14 cellular contexts compared by ENCODE assay signal in the genomic region with DNA sequence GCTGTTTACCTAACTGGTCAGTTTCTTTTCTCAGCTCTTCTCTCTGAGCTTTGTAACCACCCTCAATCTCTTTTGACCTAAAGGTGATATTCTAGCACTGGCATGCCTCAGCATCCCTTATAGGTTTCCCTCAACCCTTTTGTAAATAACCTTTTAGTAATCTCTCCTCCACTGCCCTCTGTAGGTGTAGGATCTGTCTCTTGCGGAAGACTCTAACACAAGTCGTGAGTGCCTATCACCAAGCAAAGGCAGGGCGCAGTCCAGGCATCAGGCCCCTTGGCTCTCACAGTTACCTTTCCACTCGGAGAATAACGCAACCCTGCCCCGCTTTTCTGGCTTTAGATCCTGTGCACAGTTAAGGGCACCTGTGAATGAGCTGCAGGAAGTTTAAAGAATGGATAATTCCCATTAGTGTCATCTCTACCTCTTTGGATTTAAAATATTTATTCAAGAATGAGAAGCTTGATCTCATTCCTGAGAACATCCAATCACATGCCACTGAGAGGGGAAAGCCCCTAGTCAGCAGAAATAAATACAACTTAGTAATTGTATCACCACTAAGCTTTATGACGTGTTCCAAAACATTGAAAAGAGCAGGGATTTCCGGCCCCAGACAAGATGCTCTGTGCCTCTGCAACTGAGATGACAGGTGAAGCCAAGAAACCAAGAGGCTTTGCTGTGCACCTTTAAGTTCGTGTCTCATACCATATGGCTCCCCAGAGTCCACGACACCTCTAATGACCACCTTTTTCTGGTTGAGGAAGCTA. TPM values are rescaled to one million over a fixed set of nuclear protein-coding genes. Genes with fewer than 3 reads are reported as not detected.
DNase-seq lines count a peak whose midpoint lies in the region; ATAC-seq and FAIRE-seq lines count a peak whose summit lies in the region.
"Had no signal": no experiment of that assay in that cellular context is flagged by ENCODE, and none has a peak within 500 bp of the region (broad histone marks: within the 10 kb centered on the region; RNA-seq: fewer than 3 reads in every experiment).

No MANE protein-coding gene starts in this region.

- no peaks in the 10 kb centered on the region for H3K36me3 Mint-ChIP-seq in activated naive CD4-positive, alpha-beta T cell treated with anti-CD3 and anti-CD28 coated beads for 36 hours (ENCODE audit: low read depth)
- H3K36me3 Mint-ChIP-seq: stimulated activated naive B cell treated with anti-CD40 and anti-IgM and Interleukin-4, amounts not matched to agents 10 μg/mL and 1 μg/mL and 100 μg/mL, for 72 hours had no signal

- intact Hi-C loops in activated naive CD4-positive, alpha-beta T cell treated with anti-CD3 and anti-CD28 coated beads for 36 hours (cut with micrococcal nuclease): no loop called here
- intact Hi-C loops in cardiac septum (cut with DNase I): no loop called here

- no peaks in the 10 kb centered on the region for H3K27me3 Mint-ChIP-seq in activated naive CD4-positive, alpha-beta T cell treated with anti-CD3 and anti-CD28 coated beads for 36 hours (ENCODE audit: low read depth)
- H3K27me3 Mint-ChIP-seq: stimulated activated naive B cell treated with anti-CD40 and anti-IgM and Interleukin-4, amounts not matched to agents 10 μg/mL and 1 μg/mL and 100 μg/mL, for 72 hours had no signal

- DNase-seq in activated naive CD4-positive, alpha-beta T cell treated with anti-CD3 and anti-CD28 coated beads for 36 hours: peak; percentile 34
- DNase-seq in activated naive CD4-positive, alpha-beta T cell treated with anti-CD3 and anti-CD28 coated beads, Interleukin-2, amount 50 U/mL, for 16 hours: no peak
- DNase-seq in activated CD4-positive, alpha-beta T cell treated with anti-CD3 and anti-CD28 coated beads, Interleukin-2, amount 50 U/mL, for 48 hours: peak; percentile 14 to 35
- DNase-seq in stimulated activated naive CD4-positive, alpha-beta T cell treated with Interleukin-2 at 50 U/mL for 16 hours (lab: John Stamatoyannopoulos, UW): peak; percentile 8
- DNase-seq in NCI-H1105 (lab: John Stamatoyannopoulos, UW) (no peak), RCC 7860 (ENCODE audit: low spot score) (no peak), cardiac septum (ENCODE audit: low spot score) (no peak)
- DNase-seq: amygdala; DND-41; mucosa of descending colon; psoas muscle; stimulated activated naive B cell treated with anti-CD40 and anti-IgM and Interleukin-4, amounts not matched to agents 10 μg/mL and 1 μg/mL and 100 μg/mL, for 72 hours had no signal

- H3K4me3 Mint-ChIP-seq in activated naive CD4-positive, alpha-beta T cell treated with anti-CD3 and anti-CD28 coated beads for 36 hours: no peak overlapping the region
- H3K4me3 Mint-ChIP-seq: stimulated activated naive B cell treated with anti-CD40 and anti-IgM and Interleukin-4, amounts not matched to agents 10 μg/mL and 1 μg/mL and 100 μg/mL, for 72 hours had no signal

- FAIRE-seq in RCC 7860 (lab: Jason Lieb, UNC): no peak

- H3K4me1 Mint-ChIP-seq in activated naive CD4-positive, alpha-beta T cell treated with anti-CD3 and anti-CD28 coated beads for 36 hours (ENCODE audit: low read depth): peaks cover 15% of the 10 kb centered on the region

- ATAC-seq in HG02885 (IDR thresholded peaks at IDR 0.05; ENCODE audit: poor library complexity, unreplicated experiment): peak; percentile 41
- ATAC-seq: mucosa of descending colon, psoas muscle had no signal

- no peaks in the 10 kb centered on the region for H3K9me3 Mint-ChIP-seq in activated naive CD4-positive, alpha-beta T cell treated with anti-CD3 and anti-CD28 coated beads for 36 hours
- H3K9me3 Mint-ChIP-seq: stimulated activated naive B cell treated with anti-CD40 and anti-IgM and Interleukin-4, amounts not matched to agents 10 μg/mL and 1 μg/mL and 100 μg/mL, for 72 hours had no signal

- CTCF ChIA-PET in activated naive CD4-positive, alpha-beta T cell treated with anti-CD3 and anti-CD28 coated beads for 36 hours (lab: Charles Lee): interaction anchor here (0.6 to 1.3 kb wide), 3 partner anchors 32 to 181 kb away, joined by 3 to 4 read pairs (median 3); no protein-coding TSS in a partner anchor

- no peak overlapping the region for H3K27ac Mint-ChIP-seq in activated naive CD4-positive, alpha-beta T cell treated with anti-CD3 and anti-CD28 coated beads for 36 hours
- H3K27ac Mint-ChIP-seq: stimulated activated naive B cell treated with anti-CD40 and anti-IgM and Interleukin-4, amounts not matched to agents 10 μg/mL and 1 μg/mL and 100 μg/mL, for 72 hours had no signal

RNA-seq across cellular contexts. Expression of a gene that starts 58.8 kb away (rescaled TPM):
- total RNA-seq in activated naive CD4-positive, alpha-beta T cell treated with anti-CD3 and anti-CD28 coated beads for 36 hours: 1 to 10 TPM in 1 of 2 experiments, under 1 TPM in 1; 0.83 to 1.4 TPM
- total RNA-seq in cardiac septum: not detected
- total RNA-seq: dermis microvascular lymphatic vessel endothelial cell had no signal

Comparison
In these comparisons a context has a peak if more than half of its experiments do, and no peak if none do; other contexts are left out.
1. DNase-seq: peak in activated naive CD4-positive, alpha-beta T cell treated with anti-CD3 and anti-CD28 coated beads for 36 hours (single experiment), activated CD4-positive, alpha-beta T cell treated with anti-CD3 and anti-CD28 coated beads, Interleukin-2, amount 50 U/mL, for 48 hours (2 of 2) and stimulated activated naive CD4-positive, alpha-beta T cell treated with Interleukin-2 at 50 U/mL for 16 hours (single experiment); none in activated naive CD4-positive, alpha-beta T cell treated with anti-CD3 and anti-CD28 coated beads, Interleukin-2, amount 50 U/mL, for 16 hours (single experiment), NCI-H1105 (single experiment), RCC 7860 (single experiment) and cardiac septum (single experiment).